In the genomic region with DNA sequence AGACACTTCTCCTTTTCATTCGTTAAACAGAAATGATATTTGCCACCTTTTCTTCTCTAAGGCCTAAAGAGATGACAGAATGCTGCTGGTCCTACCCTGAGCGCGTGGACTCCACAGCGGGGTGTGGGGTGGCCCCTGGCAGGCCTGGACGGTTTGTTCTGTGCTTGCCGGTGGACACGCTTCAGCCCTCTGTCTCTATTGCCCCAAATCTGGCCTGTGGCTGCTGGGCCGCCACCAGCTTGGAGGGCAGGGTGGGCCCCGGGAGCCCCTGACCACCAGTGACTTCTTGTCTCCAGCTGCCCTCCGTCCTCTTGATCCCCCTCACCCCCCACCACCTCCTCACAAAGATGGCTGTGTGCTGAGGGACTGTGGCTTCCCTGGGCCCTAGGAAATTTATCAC, we compare ENCODE assay signal across 14 cellular contexts. TPM values are rescaled to one million over a fixed set of nuclear protein-coding genes. Genes with fewer than 3 reads are reported as not detected.
A peak's percentile ranks its signal among the peaks of the same experiment; 100 is the strongest.
DNase-seq lines count a peak whose midpoint lies in the region; ATAC-seq and TF ChIP-seq lines count a peak whose summit lies in the region.
"Had no signal": no experiment of that assay in that cellular context is flagged by ENCODE, and none has a peak within 500 bp of the region (broad histone marks: within the 10 kb centered on the region; RNA-seq: fewer than 3 reads in every experiment).

No MANE protein-coding gene starts in this region.

- TF ChIP-seq EP300 in gastroesophageal sphincter (IDR thresholded peaks at IDR 0.05): no peak

- DNase-seq in ascending aorta (ENCODE audit: low spot score in 2 of 2) (no peak), psoas muscle (no peak), uterus (no peak), SHP77 treated with DMSO at 0.1 percent for 48 hours (lab: John Stamatoyannopoulos, UW) (no peak), germinal center (ENCODE audit: low spot score) (no peak)
- DNase-seq in NK-92 treated with Interleukin-12 subunit alpha and Interleukin-12 subunit beta, amount 100 ng/mL, for 24 hours (lab: John Stamatoyannopoulos, UW): no peak
- DNase-seq: DMS79 treated with DMSO at 0.1 percent for 48 hours, Karpas-422, NCI-H1694 treated with DMSO at 0.1 percent for 48 hours, NCI-H524, T-cell had no signal

- TF ChIP-seq CTCF in ascending aorta (IDR thresholded peaks at IDR 0.05) (no peak), gastroesophageal sphincter (IDR thresholded peaks at IDR 0.05) (no peak), psoas muscle (IDR thresholded peaks at IDR 0.05) (no peak), uterus (IDR thresholded peaks at IDR 0.05) (no peak)

- H3K4me1 ChIP-seq in ascending aorta (peaks cover 36 to 77% of the 10 kb centered on the region in 2 donors), gastroesophageal sphincter (peaks cover 3 to 98% (median 59%) of the 10 kb centered on the region in 3 donors), psoas muscle (peaks cover 48% of the 10 kb centered on the region), uterus (peaks cover 7 to 8% of the 10 kb centered on the region in 2 donors)

- H3K4me3 ChIP-seq in ascending aorta: no peak overlapping the region
- H3K4me3 ChIP-seq in gastroesophageal sphincter: no peak overlapping the region
- no peak overlapping the region for H3K4me3 ChIP-seq in psoas muscle
- H3K4me3 ChIP-seq in uterus: no peak overlapping the region
- H3K4me3 ChIP-seq: cardiac muscle cell had no signal

- peak overlapping the region; percentile 64 to 90 for H3K27ac ChIP-seq in ascending aorta
- peak overlapping the region in 3 of 4 donors; percentile 67 to 83 (median 76) for H3K27ac ChIP-seq in gastroesophageal sphincter
- H3K27ac ChIP-seq in psoas muscle: peak overlapping the region; percentile 54
- H3K27ac ChIP-seq in uterus: peak overlapping the region; percentile 22 to 78
- H3K27ac ChIP-seq: C4-2B, cardiac muscle cell had no signal

- intact Hi-C loops in ascending aorta (cut with DNase I): no loop called here
- intact Hi-C loops in psoas muscle (cut with DNase I): loop anchor here in 1 of 2 donors (5.0 kb wide), 1 partner anchor 77 kb away; no protein-coding TSS in a partner anchor
- intact Hi-C loops in uterus (cut with DNase I; ENCODE audit: low total_unique reads): no loop called here

- H3K36me3 ChIP-seq in ascending aorta: peaks cover 0 to 7% of the 10 kb centered on the region in 2 donors
- H3K36me3 ChIP-seq in gastroesophageal sphincter: peaks cover 0 to 7% of the 10 kb centered on the region in 2 donors
- no peaks in the 10 kb centered on the region for H3K36me3 ChIP-seq in psoas muscle (ENCODE audit: insufficient read depth in 1 of 2, low read depth in 1 of 2)
- no peaks in the 10 kb centered on the region for H3K36me3 ChIP-seq in uterus
- H3K36me3 ChIP-seq: cardiac muscle cell had no signal

- 62% methylated on average over 3 of the region's 10 CpGs; no CpG with 5 or more reads in 1 of the 2 donors for WGBS in gastroesophageal sphincter (ENCODE audit: low coverage in 1 of 2), 2 donors
- WGBS in psoas muscle, 3 donors: 67 to 76% (median 69%) methylated on average over 10 of the region's 10 CpGs

- TF ChIP-seq POLR2A in gastroesophageal sphincter (IDR thresholded peaks at IDR 0.05) (no peak), uterus (IDR thresholded peaks at IDR 0.05) (no peak)

- no peak for ATAC-seq in gastroesophageal sphincter
- ATAC-seq in psoas muscle: no peak

- H3K9me3 ChIP-seq in ascending aorta (no peaks in the 10 kb centered on the region), gastroesophageal sphincter (no peaks in the 10 kb centered on the region), psoas muscle (no peaks in the 10 kb centered on the region), uterus (no peaks in the 10 kb centered on the region)

- H3K27me3 ChIP-seq in ascending aorta: no peaks in the 10 kb centered on the region
- H3K27me3 ChIP-seq in gastroesophageal sphincter: no peaks in the 10 kb centered on the region
- no peaks in the 10 kb centered on the region for H3K27me3 ChIP-seq in psoas muscle (ENCODE audit: insufficient read depth in 3 of 3, low read length in 2 of 3)
- no peaks in the 10 kb centered on the region for H3K27me3 ChIP-seq in uterus
- H3K27me3 ChIP-seq: cardiac muscle cell had no signal

RNA-seq across cellular contexts. Expression of gene CHST3, which starts 5.7 kb away (rescaled TPM):
- total RNA-seq in ascending aorta (41.4 TPM), gastroesophageal sphincter (10 to 100 TPM; 31.8 to 48.0 (median 37.3) TPM), psoas muscle (10 to 100 TPM; 10.6 to 44.0 (median 16.6) TPM), uterus (10 to 100 TPM; 12.3 to 44.7 (median 28.1) TPM)
- polyA plus RNA-seq in psoas muscle: 10 to 100 TPM in 1 of 3 donors, 1 to 10 TPM in 2; 3.3 to 12.1 (median 8.2) TPM
